ENCODE assay signal across 11 cellular contexts in genomic region chrX:42615161-42615563, GRCh38.
DNase-seq lines count a peak whose midpoint lies in the region; ATAC-seq and FAIRE-seq lines count a peak whose summit lies in the region.
"Had no signal": no experiment of that assay in that cellular context is flagged by ENCODE, and none has a peak within 500 bp of the region (broad histone marks: within the 10 kb centered on the region; RNA-seq: fewer than 3 reads in every experiment).

No MANE protein-coding gene starts in this region.

- no peak for FAIRE-seq in small intestine (lab: Jason Lieb, UNC)
- FAIRE-seq: GM19239 had no signal

- 21 to 76% (median 56%) methylated on average over 1 of the region's 1 CpG for WGBS in small intestine, 3 donors

- no peaks in the 10 kb centered on the region for H3K36me3 ChIP-seq in small intestine (ENCODE audit: control insufficient read depth in 2 of 2, insufficient read depth in 2 of 2, low read length in 2 of 2)

- H3K27ac ChIP-seq in small intestine (ENCODE audit: low read depth in 1 of 2, low read length in 1 of 2), result no peak overlapping the region

- H3K4me1 ChIP-seq in small intestine (ENCODE audit: control insufficient read depth in 2 of 2, insufficient read depth in 1 of 2, low read depth in 1 of 2, low read length in 1 of 2), result no peaks in the 10 kb centered on the region

- ATAC-seq in GM18858 (IDR thresholded peaks at IDR 0.05; ENCODE audit: unreplicated experiment), result no peak

- no peak overlapping the region for H3K4me3 ChIP-seq in Jurkat, Clone E6-1 (ENCODE audit: low read length)
- no peak overlapping the region for H3K4me3 ChIP-seq in small intestine (ENCODE audit: low read depth in 1 of 2, low read length in 2 of 2)

- no peaks in the 10 kb centered on the region for H3K27me3 ChIP-seq in small intestine (ENCODE audit: control insufficient read depth in 2 of 2, insufficient read depth in 2 of 2, low read length in 2 of 2)

- DNase-seq in activated gamma-delta T cell treated with Interleukin-2 at 50 U/mL for 16 hours, result peak; percentile 13
- no peak for DNase-seq in activated gamma-delta T cell (lab: John Stamatoyannopoulos, UW)
- DNase-seq in Jurkat, Clone E6-1 (ENCODE audit: low read depth, low spot score), result peak; percentile 32
- DNase-seq in activated CD8-positive, alpha-beta memory T cell treated with anti-CD3 and anti-CD28 coated beads, Interleukin-2, amount 50 U/mL, for 48 hours, result peak; percentile 32
- DNase-seq in small intestine, result peak; percentile 71
- no peak for DNase-seq in medulla oblongata (ENCODE audit: extremely low spot score)
- DNase-seq in SHP77 (lab: John Stamatoyannopoulos, UW), result no peak
- DNase-seq: dermis blood vessel endothelial cell, occipital lobe had no signal

- H3K9me3 ChIP-seq in small intestine (ENCODE audit: control insufficient read depth, low read depth), result no peaks in the 10 kb centered on the region

Comparison
In these comparisons a context has a peak if more than half of its experiments do, and no peak if none do; other contexts are left out.
1. DNase-seq: peak in activated gamma-delta T cell treated with Interleukin-2 at 50 U/mL for 16 hours (single experiment), Jurkat, Clone E6-1 (single experiment), activated CD8-positive, alpha-beta memory T cell treated with anti-CD3 and anti-CD28 coated beads, Interleukin-2, amount 50 U/mL, for 48 hours (single experiment) and small intestine (single experiment); none in activated gamma-delta T cell (single experiment), medulla oblongata (single experiment) and SHP77 (0 of 2).